In genomic region chr15:93587046-93587445, GRCh38 we compare ENCODE assay signal across 13 cellular contexts.
DNase-seq lines count a peak whose midpoint lies in the region; ATAC-seq and TF ChIP-seq lines count a peak whose summit lies in the region.
"Had no signal": no experiment of that assay in that cellular context is flagged by ENCODE, and none has a peak within 500 bp of the region (broad histone marks: within the 10 kb centered on the region; RNA-seq: fewer than 3 reads in every experiment).

No MANE protein-coding gene starts in this region.

- 4% methylated on average over 1 of the region's 1 CpG for WGBS in SK-N-SH (ENCODE audit: low lambda C conversion rate)

- peak overlapping the region in 2 of 3 experiments; percentile 65 to 67 for H3K27ac Mint-ChIP-seq in nephron
- H3K27ac Mint-ChIP-seq: CD8-positive, alpha-beta memory T cell had no signal

- H3K79me2 ChIP-seq in SK-N-SH (ENCODE audit: insufficient read depth), result no peaks in the 10 kb centered on the region

- no peaks in the 10 kb centered on the region for H3K27me3 ChIP-seq in SK-N-SH (ENCODE audit: insufficient read depth)

- H2AFZ ChIP-seq in SK-N-SH (ENCODE audit: low read depth), result no peak overlapping the region

- no peak overlapping the region for H3K4me2 ChIP-seq in SK-N-SH

- H3K9me3 Mint-ChIP-seq in nephron, result peaks cover 7% of the 10 kb centered on the region
- H3K9me3 Mint-ChIP-seq in activated T-cell treated with anti-CD3 and anti-CD28 coated beads, Interleukin-2, amount 50 U/mL, for 4 hours, result no peaks in the 10 kb centered on the region
- H3K9me3 Mint-ChIP-seq: CD8-positive, alpha-beta memory T cell had no signal

- no peak overlapping the region for H3K4me3 ChIP-seq in SK-N-SH (ENCODE audit: low read depth in 2 of 2, low read length in 1 of 2)
- H3K4me3 ChIP-seq: K562 had no signal

- H3K36me3 ChIP-seq in SK-N-SH (replicated peaks in 1 of 2; ENCODE audit: control insufficient read depth in 1 of 2, insufficient read depth in 2 of 2, low read length in 1 of 2), result no peaks in the 10 kb centered on the region

- H4K20me1 ChIP-seq in SK-N-SH (ENCODE audit: insufficient read depth), result no peaks in the 10 kb centered on the region

- H3K9me2 ChIP-seq in SK-N-SH, result no peaks in the 10 kb centered on the region

- DNase-seq in Right ventricle myocardium superior (no peak), cardiac septum (ENCODE audit: low spot score) (no peak), NCI-H1694 treated with DMSO at 0.1 percent for 48 hours (lab: John Stamatoyannopoulos, UW) (peak; percentile 74), SK-N-SH (peak; percentile 48)
- no peak for DNase-seq in activated T-cell treated with anti-CD3 and anti-CD28 coated beads, Interleukin-2, amount 50 U/mL, for 4 hours
- DNase-seq: C1 segment of cervical spinal cord; CD8-positive, alpha-beta memory T cell; NCI-H1930; NCI-H510A treated with DMSO at 0.1 percent for 48 hours had no signal

- peaks cover 0 to 6% of the 10 kb centered on the region in 2 experiments; a peak in 1 of 4 replicates for H3K4me1 ChIP-seq in SK-N-SH (ENCODE audit: control insufficient read depth in 1 of 2, insufficient read depth in 2 of 2, low read depth in 1 of 2, low read length in 1 of 2)

- intact Hi-C loops in Right ventricle myocardium superior (cut with DNase I), result no loop called here
- intact Hi-C loops in cardiac septum (cut with DNase I), result no loop called here

- peak; percentile 81 for ATAC-seq in Right ventricle myocardium superior (ENCODE audit: poor library complexity)
- ATAC-seq in HG02870 (IDR thresholded peaks at IDR 0.05; ENCODE audit: unreplicated experiment), result no peak
- ATAC-seq in GM18907 (IDR thresholded peaks at IDR 0.05; ENCODE audit: unreplicated experiment), result no peak
- ATAC-seq in activated T-cell treated with anti-CD3 and anti-CD28 coated beads, Interleukin-2, amount 50 U/mL, for 4 hours, result no peak
- ATAC-seq: K562 had no signal

- POLR2A ChIA-PET in SK-N-SH (lab: Yijun Ruan, JAX), result interaction anchor here (0.6 kb wide), 1 partner anchor 34 kb away, joined by 6 read pairs; no protein-coding TSS in a partner anchor

- H3K36me3 Mint-ChIP-seq in nephron (ENCODE audit: low read depth), result no peaks in the 10 kb centered on the region
- no peaks in the 10 kb centered on the region for H3K36me3 Mint-ChIP-seq in activated T-cell treated with anti-CD3 and anti-CD28 coated beads, Interleukin-2, amount 50 U/mL, for 4 hours (ENCODE audit: insufficient read depth)
- H3K36me3 Mint-ChIP-seq: CD8-positive, alpha-beta memory T cell had no signal

- peak overlapping the region in 1 of 2 experiments; percentile 68; a peak in 1 of 4 replicates for H3K27ac ChIP-seq in SK-N-SH (ENCODE audit: low read depth in 2 of 2, low read length in 1 of 2)

- peaks cover 6% of the 10 kb centered on the region for H3K27me3 Mint-ChIP-seq in nephron (ENCODE audit: low read depth)
- H3K27me3 Mint-ChIP-seq in activated T-cell treated with anti-CD3 and anti-CD28 coated beads, Interleukin-2, amount 50 U/mL, for 4 hours (ENCODE audit: low read depth), result peaks cover 12% of the 10 kb centered on the region

- no peak overlapping the region for H3K9ac ChIP-seq in SK-N-SH

- CTCF ChIA-PET in SK-N-SH (lab: Yijun Ruan, JAX), result interaction anchor here (0.6 to 1.7 kb wide), 5 partner anchors 480 to 738 kb away, joined by 3 to 7 read pairs (median 3); no protein-coding TSS in a partner anchor

- TF ChIP-seq EP300 in SK-N-SH (IDR thresholded peaks at IDR 0.05; ENCODE audit: borderline replicate concordance in 1 of 2, low read depth in 1 of 2, low read length in 1 of 2), result peak in 1 of 2 experiments; percentile 56; a peak in 2 of 4 replicates

- H3F3A ChIP-seq in SK-N-SH (replicated peaks; ENCODE audit: insufficient read depth), result no peaks in the 10 kb centered on the region

- H3K4me1 Mint-ChIP-seq in nephron, result peaks cover 45% of the 10 kb centered on the region
- no peaks in the 10 kb centered on the region for H3K4me1 Mint-ChIP-seq in activated T-cell treated with anti-CD3 and anti-CD28 coated beads, Interleukin-2, amount 50 U/mL, for 4 hours (ENCODE audit: low read depth)
- H3K4me1 Mint-ChIP-seq: CD8-positive, alpha-beta memory T cell had no signal

- H3K4me3 Mint-ChIP-seq in nephron, result no peak overlapping the region
- no peak overlapping the region for H3K4me3 Mint-ChIP-seq in activated T-cell treated with anti-CD3 and anti-CD28 coated beads, Interleukin-2, amount 50 U/mL, for 4 hours
- H3K4me3 Mint-ChIP-seq: CD8-positive, alpha-beta memory T cell had no signal

- no peak for TF ChIP-seq RAD21 in SK-N-SH (IDR thresholded peaks at IDR 0.05; ENCODE audit: low read length)

- H3K9me3 ChIP-seq in SK-N-SH, result no peaks in the 10 kb centered on the region

- TF ChIP-seq CTCF in SK-N-SH (IDR thresholded peaks at IDR 0.05), result no peak
- no peak for TF ChIP-seq CTCF in nephron (IDR thresholded peaks at IDR 0.05; ENCODE audit: unreplicated experiment in 3 of 3)

TF ChIP-seq in SK-N-SH, 30 proteins besides CTCF, POLR2A, EP300 and RAD21 (continues in another document):
- TF ChIP-seq NFIC (IDR thresholded peaks at IDR 0.05; ENCODE audit: borderline replicate concordance) (no peak), RCOR1 (IDR thresholded peaks at IDR 0.05; ENCODE audit: low read length) (peak; percentile 45; the same call in 1 of the 2 replicates), MXI1 (IDR thresholded peaks at IDR 0.05; ENCODE audit: low read depth, low read length) (peak; percentile 28; the same call in 1 of the 2 replicates), MEF2A (IDR thresholded peaks at IDR 0.05; ENCODE audit: borderline replicate concordance, low read depth) (no peak), RXRA (IDR thresholded peaks at IDR 0.05; ENCODE audit: borderline replicate concordance, low read depth) (no peak), EZH2phosphoT487 (IDR thresholded peaks at IDR 0.05; ENCODE audit: borderline replicate concordance, low read depth) (no peak), USF2 (IDR thresholded peaks at IDR 0.05; ENCODE audit: borderline replicate concordance, low read depth, low read length) (no peak), CHD2 (IDR thresholded peaks at IDR 0.05; ENCODE audit: low read length, partially characterized antibody) (no peak), FOXM1 (IDR thresholded peaks at IDR 0.05; ENCODE audit: low read depth) (no peak), TCF12 (IDR thresholded peaks at IDR 0.05) (peak; percentile 12; the same call in 1 of the 2 replicates), YY1 (IDR thresholded peaks at IDR 0.05; ENCODE audit: low read depth) (no peak), SIN3A (IDR thresholded peaks at IDR 0.05; ENCODE audit: borderline replicate concordance, low read depth, low read length) (no peak), TAF1 (IDR thresholded peaks at IDR 0.05; ENCODE audit: borderline replicate concordance, low read depth, low read length) (no peak), POLR2AphosphoS5 (IDR thresholded peaks at IDR 0.05; ENCODE audit: low read depth, low read length) (no peak), PBX3 (IDR thresholded peaks at IDR 0.05) (no peak), FOXJ3 (CRISPR knock-in tag; IDR thresholded peaks at IDR 0.05) (no peak), NRF1 (IDR thresholded peaks at IDR 0.05; ENCODE audit: low read depth, low read length) (no peak), GABPA (IDR thresholded peaks at IDR 0.05; ENCODE audit: low read depth) (no peak), REST (IDR thresholded peaks at IDR 0.05; ENCODE audit: low read depth, low read length) (no peak)

Comparison
In these comparisons a context has a peak if more than half of its experiments do, and no peak if none do; other contexts are left out.
1. DNase-seq: peak in NCI-H1694 treated with DMSO at 0.1 percent for 48 hours (single experiment) and SK-N-SH (single experiment); none in Right ventricle myocardium superior (single experiment), cardiac septum (single experiment) and activated T-cell treated with anti-CD3 and anti-CD28 coated beads, Interleukin-2, amount 50 U/mL, for 4 hours (single experiment).